Comparison of ENCODE assay signal across 9 cellular contexts in genomic region chr1:70353038-70353437, GRCh38. TPM values are rescaled to one million over a fixed set of nuclear protein-coding genes. Genes with fewer than 3 reads are reported as not detected.
DNase-seq lines count a peak whose midpoint lies in the region; ATAC-seq, FAIRE-seq and TF ChIP-seq lines count a peak whose summit lies in the region.
"Had no signal": no experiment of that assay in that cellular context is flagged by ENCODE, and none has a peak within 500 bp of the region (broad histone marks: within the 10 kb centered on the region; RNA-seq: fewer than 3 reads in every experiment).

No MANE protein-coding gene starts in this region.

- intact Hi-C loops in activated B cell treated with CpG ODN at 0.5 μM for 24 hours (cut with micrococcal nuclease), result no loop called here

- 37% methylated on average over 4 of the region's 4 CpGs for WGBS in hepatocyte (ENCODE audit: low lambda C conversion rate, missing lambda C conversion rate)
- 29 to 35% (median 34%) methylated on average over 4 of the region's 4 CpGs for WGBS in small intestine, 3 donors

- H3K27me3 Mint-ChIP-seq in activated B cell treated with CpG ODN at 0.5 μM for 24 hours, result no peaks in the 10 kb centered on the region

- H2AFZ ChIP-seq in hepatocyte, result no peak overlapping the region

- H3K4me2 ChIP-seq in hepatocyte, result peak overlapping the region; percentile 80

- peaks cover 33% of the 10 kb centered on the region for H4K20me1 ChIP-seq in hepatocyte (ENCODE audit: insufficient read depth, poor library complexity, severe bottlenecking)

- no peak for FAIRE-seq in small intestine (lab: Jason Lieb, UNC)
- FAIRE-seq: endometrium had no signal

- DNase-seq in HAP-1 (ENCODE audit: low spot score in 2 of 2), result no peak
- no peak for DNase-seq in activated B cell treated with CpG ODN at 0.5 μM for 24 hours
- no peak for DNase-seq in hepatocyte (ENCODE audit: low spot score)
- no peak for DNase-seq in small intestine
- DNase-seq in 8988T, result no peak

- peaks cover 54% of the 10 kb centered on the region for H3K4me1 Mint-ChIP-seq in activated B cell treated with CpG ODN at 0.5 μM for 24 hours

- H3K27ac ChIP-seq in hepatocyte (peak overlapping the region; percentile 96), small intestine (ENCODE audit: low read depth in 1 of 2, low read length in 1 of 2) (no peak overlapping the region)

- H3K27ac Mint-ChIP-seq in activated B cell treated with CpG ODN at 0.5 μM for 24 hours, result peak overlapping the region; percentile 98

- peak overlapping the region; percentile 99 for H3K4me3 Mint-ChIP-seq in activated B cell treated with CpG ODN at 0.5 μM for 24 hours

- peaks cover 33% of the 10 kb centered on the region for H3K36me3 Mint-ChIP-seq in activated B cell treated with CpG ODN at 0.5 μM for 24 hours (ENCODE audit: low read depth)

- ATAC-seq in activated B cell treated with CpG ODN at 0.5 μM for 24 hours (ENCODE audit: low read depth), result no peak
- ATAC-seq in HG02852 (IDR thresholded peaks at IDR 0.05; ENCODE audit: unreplicated experiment), result no peak
- ATAC-seq in GM19452 (IDR thresholded peaks at IDR 0.05; ENCODE audit: unreplicated experiment), result no peak
- no peak for ATAC-seq in HG03280 (IDR thresholded peaks at IDR 0.05; ENCODE audit: unreplicated experiment)

- H3K36me3 ChIP-seq in HAP-1 (replicated peaks), result 0 out of 2 replicates have a peak, but pooled peaks cover 3% of the 10 kb centered on the region
- no peaks in the 10 kb centered on the region for H3K36me3 ChIP-seq in hepatocyte (replicated peaks; ENCODE audit: insufficient read depth, low read depth)
- no peaks in the 10 kb centered on the region for H3K36me3 ChIP-seq in small intestine (ENCODE audit: control insufficient read depth in 2 of 2, insufficient read depth in 2 of 2, low read length in 2 of 2)

- in situ Hi-C loops in HAP-1 (cut with MboI; ENCODE audit: low sequenced_read_pairs), result no loop called here

- no peaks in the 10 kb centered on the region for H3K9me3 Mint-ChIP-seq in activated B cell treated with CpG ODN at 0.5 μM for 24 hours

- TF ChIP-seq CTCF in activated B cell treated with CpG ODN at 0.5 μM for 24 hours (IDR thresholded peaks at IDR 0.05) (no peak), hepatocyte (IDR thresholded peaks at IDR 0.05; ENCODE audit: poor library complexity) (no peak)

- no peaks in the 10 kb centered on the region for H3K9me3 ChIP-seq in HAP-1
- H3K9me3 ChIP-seq in hepatocyte (ENCODE audit: low read depth), result no peaks in the 10 kb centered on the region
- H3K9me3 ChIP-seq in small intestine (ENCODE audit: control insufficient read depth, low read depth), result no peaks in the 10 kb centered on the region

- H3K79me2 ChIP-seq in hepatocyte, result peaks cover 61% of the 10 kb centered on the region

- POLR2A ChIA-PET in activated B cell treated with CpG ODN at 0.5 μM for 24 hours (lab: Charles Lee), result interaction anchor here (4.8 kb wide), 1 partner anchor 58 kb away, joined by 83 read pairs; the partner anchor contains the start of gene CTH

- H3K9me2 ChIP-seq in hepatocyte (replicated peaks; ENCODE audit: insufficient read depth), result no peaks in the 10 kb centered on the region

- peak overlapping the region; percentile 96 for H3K4me3 ChIP-seq in HAP-1
- peak overlapping the region; percentile 66 for H3K4me3 ChIP-seq in hepatocyte
- peak overlapping the region; percentile 74 to 84 for H3K4me3 ChIP-seq in small intestine (ENCODE audit: low read depth in 1 of 2, low read length in 2 of 2)

- no peaks in the 10 kb centered on the region for H3K27me3 ChIP-seq in HAP-1 (ENCODE audit: low read depth)
- H3K27me3 ChIP-seq in hepatocyte, result no peaks in the 10 kb centered on the region
- no peaks in the 10 kb centered on the region for H3K27me3 ChIP-seq in small intestine (ENCODE audit: control insufficient read depth in 2 of 2, insufficient read depth in 2 of 2, low read length in 2 of 2)

- CTCF ChIA-PET in activated B cell treated with CpG ODN at 0.5 μM for 24 hours (lab: Charles Lee), result no interaction called here

- H3K4me1 ChIP-seq in HAP-1, result peaks cover 12% of the 10 kb centered on the region
- peaks cover 12% of the 10 kb centered on the region for H3K4me1 ChIP-seq in hepatocyte (ENCODE audit: insufficient read depth)
- no peaks in the 10 kb centered on the region for H3K4me1 ChIP-seq in small intestine (ENCODE audit: control insufficient read depth in 2 of 2, insufficient read depth in 1 of 2, low read depth in 1 of 2, low read length in 1 of 2)

RNA-seq across cellular contexts. Expression of gene ANKRD13C, which starts 1.5 kb away (rescaled TPM):
- total RNA-seq in activated B cell treated with CpG ODN at 0.5 μM for 24 hours, result 20.9 and 21.2 TPM in 2 replicates
- 25.1 and 26.5 TPM in 2 replicates for total RNA-seq in hepatocyte
- polyA plus RNA-seq in hepatocyte, result 13.7 and 14.9 TPM in 2 replicates
- polyA plus RNA-seq in small intestine, result 1 to 10 TPM; 6.9 to 9.7 (median 8.4) TPM

RNA-seq across cellular contexts. Expression of gene CTH, which starts 58.0 kb away (rescaled TPM):
- 4.3 TPM in 2 replicates for total RNA-seq in activated B cell treated with CpG ODN at 0.5 μM for 24 hours
- total RNA-seq in hepatocyte, result 22.6 and 24.8 TPM in 2 replicates
- polyA plus RNA-seq in hepatocyte, result 11.7 and 13.2 TPM in 2 replicates
- 10 to 100 TPM in 1 of 3 donors, 1 to 10 TPM in 2; 3.8 to 26.5 (median 6.8) TPM for polyA plus RNA-seq in small intestine
